ENCODE assay signal across 1 cellular context in the genomic region with DNA sequence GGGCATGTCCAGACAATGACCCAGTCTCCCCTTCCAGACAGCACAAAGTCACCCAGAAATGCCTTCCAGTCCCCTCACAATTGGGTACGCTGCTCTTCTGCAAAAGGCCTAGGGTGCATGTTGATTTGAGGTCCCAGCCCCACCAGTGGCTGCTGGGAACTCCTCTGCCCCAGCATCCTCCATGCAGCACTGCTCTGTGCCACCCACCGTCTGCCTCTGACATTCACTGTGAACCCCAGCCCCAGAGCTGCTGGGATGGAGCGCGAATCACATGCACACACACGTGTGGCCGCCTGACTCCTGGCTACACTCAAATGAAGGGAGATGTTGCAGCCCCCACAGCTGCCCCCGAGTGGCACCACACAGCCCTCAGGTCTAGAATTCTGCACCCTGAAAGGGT.
TF ChIP-seq lines count a peak whose summit lies in the region.

No MANE protein-coding gene starts in this region.

TF ChIP-seq in HEK293, 187 proteins besides CTCF, POLR2A, EP300 and RAD21:
- TF ChIP-seq, protein P1, sequence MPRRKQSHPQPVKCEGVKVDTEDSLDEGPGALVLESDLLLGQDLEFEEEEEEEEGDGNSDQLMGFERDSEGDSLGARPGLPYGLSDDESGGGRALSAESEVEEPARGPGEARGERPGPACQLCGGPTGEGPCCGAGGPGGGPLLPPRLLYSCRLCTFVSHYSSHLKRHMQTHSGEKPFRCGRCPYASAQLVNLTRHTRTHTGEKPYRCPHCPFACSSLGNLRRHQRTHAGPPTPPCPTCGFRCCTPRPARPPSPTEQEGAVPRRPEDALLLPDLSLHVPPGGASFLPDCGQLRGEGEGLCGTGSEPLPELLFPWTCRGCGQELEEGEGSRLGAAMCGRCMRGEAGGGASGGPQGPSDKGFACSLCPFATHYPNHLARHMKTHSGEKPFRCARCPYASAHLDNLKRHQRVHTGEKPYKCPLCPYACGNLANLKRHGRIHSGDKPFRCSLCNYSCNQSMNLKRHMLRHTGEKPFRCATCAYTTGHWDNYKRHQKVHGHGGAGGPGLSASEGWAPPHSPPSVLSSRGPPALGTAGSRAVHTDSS (tag by site-specific recombination; IDR thresholded peaks at IDR 0.05), result no peak
- TF ChIP-seq ZNF600 (tag by site-specific recombination; IDR thresholded peaks at IDR 0.05) (peak; percentile 72), ZNF112 (tag by site-specific recombination; IDR thresholded peaks at IDR 0.05) (no peak), ZNF555 (tag by site-specific recombination; conservative IDR thresholded peaks at IDR 0.05) (no peak), ZNF394 (tag by site-specific recombination; IDR thresholded peaks at IDR 0.05; ENCODE audit: borderline replicate concordance) (no peak)
TF ChIP-seq in HEK293: peak in this region for 1.
